Comparison of ENCODE assay signal across 17 cellular contexts in genomic region chr14:29271669-29272068, GRCh38.
DNase-seq lines count a peak whose midpoint lies in the region; ATAC-seq and TF ChIP-seq lines count a peak whose summit lies in the region.
"Had no signal": no experiment of that assay in that cellular context is flagged by ENCODE, and none has a peak within 500 bp of the region (broad histone marks: within the 10 kb centered on the region; RNA-seq: fewer than 3 reads in every experiment).

No MANE protein-coding gene starts in this region.

- H3K27ac ChIP-seq in IMR-90 (ENCODE audit: insufficient read depth, low read length) (no peak overlapping the region), PC-3 (ENCODE audit: low read length) (no peak overlapping the region), right cardiac atrium (ENCODE audit: low read length) (no peak overlapping the region)
- H3K27ac ChIP-seq: GM23248 had no signal

- peaks cover 2% of the 10 kb centered on the region; the same call in 1 of the 2 replicates for H3K4me1 ChIP-seq in IMR-90 (ENCODE audit: control insufficient read depth, insufficient read depth, low read length)
- no peaks in the 10 kb centered on the region for H3K4me1 ChIP-seq in PC-3 (ENCODE audit: insufficient read depth, low read length)
- H3K4me1 ChIP-seq in right cardiac atrium (ENCODE audit: control insufficient read depth, insufficient read depth, low read length), result no peaks in the 10 kb centered on the region

- H2BK120ac ChIP-seq in IMR-90 (ENCODE audit: low read depth, low read length), result no peak overlapping the region

- H3K79me2 ChIP-seq in PC-3 (ENCODE audit: low read length), result no peaks in the 10 kb centered on the region

- no peak overlapping the region for H2BK20ac ChIP-seq in IMR-90 (ENCODE audit: low read depth, low read length)

- no peak overlapping the region for H3K18ac ChIP-seq in IMR-90 (ENCODE audit: low read depth, low read length)

- H3K9me3 ChIP-seq in IMR-90 (ENCODE audit: control insufficient read depth, insufficient read depth, low read length) (no peaks in the 10 kb centered on the region), PC-3 (ENCODE audit: low read length) (no peaks in the 10 kb centered on the region), right cardiac atrium (ENCODE audit: control insufficient read depth, low read length) (no peaks in the 10 kb centered on the region)

- no peak overlapping the region for H2AK9ac ChIP-seq in IMR-90 (replicated peaks; ENCODE audit: low read depth, low read length, poor library complexity)

- TF ChIP-seq POLR2A in IMR-90 (IDR thresholded peaks at IDR 0.05; ENCODE audit: low read depth, low read length), result no peak

- no peak overlapping the region for H3K4ac ChIP-seq in IMR-90 (ENCODE audit: low read depth, low read length)

- H3F3A ChIP-seq in PC-3 (ENCODE audit: low read length, unreplicated experiment), result no peaks in the 10 kb centered on the region

- H4K20me1 ChIP-seq in IMR-90 (ENCODE audit: insufficient read depth, low read length) (no peaks in the 10 kb centered on the region), PC-3 (ENCODE audit: low read length) (no peaks in the 10 kb centered on the region)

- no peak overlapping the region for H3K23ac ChIP-seq in IMR-90 (ENCODE audit: low read depth, low read length)

- H2AK5ac ChIP-seq in IMR-90 (ENCODE audit: low read depth, low read length), result no peak overlapping the region

- H4K8ac ChIP-seq in IMR-90 (ENCODE audit: low read depth in 2 of 2, low read length in 2 of 2), result no peak overlapping the region

- H3K27me3 ChIP-seq in IMR-90 (ENCODE audit: control insufficient read depth, insufficient read depth, low read length) (no peaks in the 10 kb centered on the region), PC-3 (ENCODE audit: low read length) (no peaks in the 10 kb centered on the region), right cardiac atrium (ENCODE audit: control insufficient read depth, insufficient read depth) (no peaks in the 10 kb centered on the region)

- no peak overlapping the region for H2BK15ac ChIP-seq in IMR-90 (ENCODE audit: low read depth, low read length)

- H3K9ac ChIP-seq in IMR-90 (ENCODE audit: low read depth, low read length) (no peak overlapping the region), PC-3 (ENCODE audit: low read length) (no peak overlapping the region)
- H3K9ac ChIP-seq: GM23248 had no signal

- CTCF ChIA-PET in IMR-90 (lab: Yijun Ruan, JAX) (no interaction called here), PC-3 (lab: Charles Lee) (no interaction called here)

- ATAC-seq in IMR-90 (ENCODE audit: low read depth) (no peak), PC-3 (no peak), GM19452 (IDR thresholded peaks at IDR 0.05; ENCODE audit: unreplicated experiment) (no peak), right cardiac atrium (no peak)

- in situ Hi-C loops in IMR-90 (cut with MboI; ENCODE audit: low sequenced_read_pairs), result no loop called here

- BruUV-seq in IMR-90 (replicated peaks; lab: Mats Ljungman, UMichigan), result no TSS peak
- BruUV-seq in PC-3 (replicated peaks; lab: Mats Ljungman, UMichigan), result no TSS peak

- H3K36me3 ChIP-seq in IMR-90 (ENCODE audit: control insufficient read depth, insufficient read depth, low read length) (no peaks in the 10 kb centered on the region), PC-3 (ENCODE audit: low read depth, low read length) (no peaks in the 10 kb centered on the region)

- POLR2A ChIA-PET in IMR-90 (lab: Charles Lee; ENCODE audit: unreplicated experiment), result no interaction called here
- POLR2A ChIA-PET in PC-3 (lab: Charles Lee; ENCODE audit: unreplicated experiment), result no interaction called here

- H3K9me1 ChIP-seq in IMR-90 (ENCODE audit: insufficient read depth, low read length), result no peaks in the 10 kb centered on the region

- dilution Hi-C loops in IMR-90 (cut with HindIII; ENCODE audit: low sequenced_read_pairs, unreplicated experiment), result no loop called here

- intact Hi-C loops in IMR-90 (cut with micrococcal nuclease) (no loop called here), PC-3 (cut with micrococcal nuclease) (no loop called here), right cardiac atrium (cut with DNase I) (no loop called here)

- TF ChIP-seq CTCF in IMR-90 (conservative IDR thresholded peaks at IDR 0.05; ENCODE audit: low read depth, low read length) (no peak), PC-3 (conservative IDR thresholded peaks at IDR 0.05; ENCODE audit: low read depth, low read length) (no peak)

- H3K4me3 ChIP-seq in IMR-90 (ENCODE audit: insufficient read depth, low read depth, low read length), result no peak overlapping the region
- H3K4me3 ChIP-seq in PC-3 (ENCODE audit: low read length), result no peak overlapping the region
- H3K4me3 ChIP-seq in right cardiac atrium (ENCODE audit: low read length), result no peak overlapping the region
- H3K4me3 ChIP-seq: GM23248 had no signal

- no peak overlapping the region for H4K5ac ChIP-seq in IMR-90 (ENCODE audit: low read depth, low read length)

- H4K91ac ChIP-seq in IMR-90 (ENCODE audit: insufficient read depth, low read depth, low read length), result no peak overlapping the region

- no peaks in the 10 kb centered on the region for H3K79me1 ChIP-seq in IMR-90 (ENCODE audit: low read depth in 1 of 2, low read length in 2 of 2)

- H3K9me2 ChIP-seq in PC-3 (replicated peaks; ENCODE audit: low read length), result no peaks in the 10 kb centered on the region

- H2AFZ ChIP-seq in IMR-90 (replicated peaks; ENCODE audit: low read length, poor library complexity), result no peak overlapping the region
- H2AFZ ChIP-seq in PC-3 (ENCODE audit: low read length), result no peak overlapping the region
- H2AFZ ChIP-seq: GM23248 had no signal

- H2BK5ac ChIP-seq in IMR-90 (ENCODE audit: low read depth, low read length, poor library complexity, severe bottlenecking), result no peak overlapping the region

- H3K4me2 ChIP-seq in IMR-90 (ENCODE audit: low read depth, low read length), result no peak overlapping the region
- H3K4me2 ChIP-seq in PC-3 (ENCODE audit: low read length), result no peak overlapping the region

- no peak overlapping the region for H3K56ac ChIP-seq in IMR-90 (ENCODE audit: extremely low read depth, insufficient read depth, low read length)

- TF ChIP-seq RAD21 in IMR-90 (IDR thresholded peaks at IDR 0.05; ENCODE audit: low read length), result no peak

- DNase-seq in NCI-H446 treated with DMSO at 0.1 percent for 48 hours (lab: John Stamatoyannopoulos, UW), result peak; percentile 61
- DNase-seq in NCI-H446 (lab: John Stamatoyannopoulos, UW), result no peak
- peak; percentile 58 for DNase-seq in DMS79 (lab: John Stamatoyannopoulos, UW)
- peak; percentile 7 for DNase-seq in IMR-90
- no peak for DNase-seq in PC-3
- DNase-seq in right cardiac atrium, result no peak
- DNase-seq: ACHN; C1 segment of cervical spinal cord; Calu3; CD4-positive, alpha-beta memory T cell; COR-L47; DMS53; EL; GM23248; H7; HCEC 1CT had no signal

- no peak overlapping the region for H3K14ac ChIP-seq in IMR-90 (replicated peaks; ENCODE audit: low read depth, low read length)

TF ChIP-seq in IMR-90, 13 proteins besides CTCF, POLR2A, EP300 and RAD21:
- TF ChIP-seq RCOR1 (IDR thresholded peaks at IDR 0.05; ENCODE audit: insufficient replicate concordance, low read length) (no peak), CHD1 (IDR thresholded peaks at IDR 0.05; ENCODE audit: low read depth, low read length) (no peak), RFX5 (IDR thresholded peaks at IDR 0.05; ENCODE audit: low read depth, low read length) (no peak), MAFK (IDR thresholded peaks at IDR 0.05; ENCODE audit: low read depth, low read length) (no peak), BHLHE40 (IDR thresholded peaks at IDR 0.05; ENCODE audit: low read depth, low read length) (no peak), FOS (IDR thresholded peaks at IDR 0.05; ENCODE audit: low read depth, low read length) (no peak), NFE2L2 (IDR thresholded peaks at IDR 0.05; ENCODE audit: low read depth, low read length) (no peak), MAZ (IDR thresholded peaks at IDR 0.05; ENCODE audit: borderline replicate concordance, low read depth, low read length) (no peak), SMC3 (IDR thresholded peaks at IDR 0.05; ENCODE audit: low read depth, low read length) (no peak), MXI1 (IDR thresholded peaks at IDR 0.05; ENCODE audit: borderline replicate concordance, low read depth, low read length) (no peak), CEBPB (IDR thresholded peaks at IDR 0.05; ENCODE audit: low read depth, low read length) (no peak)
- TF ChIP-seq, protein P1, sequence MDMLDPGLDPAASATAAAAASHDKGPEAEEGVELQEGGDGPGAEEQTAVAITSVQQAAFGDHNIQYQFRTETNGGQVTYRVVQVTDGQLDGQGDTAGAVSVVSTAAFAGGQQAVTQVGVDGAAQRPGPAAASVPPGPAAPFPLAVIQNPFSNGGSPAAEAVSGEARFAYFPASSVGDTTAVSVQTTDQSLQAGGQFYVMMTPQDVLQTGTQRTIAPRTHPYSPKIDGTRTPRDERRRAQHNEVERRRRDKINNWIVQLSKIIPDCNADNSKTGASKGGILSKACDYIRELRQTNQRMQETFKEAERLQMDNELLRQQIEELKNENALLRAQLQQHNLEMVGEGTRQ (IDR thresholded peaks at IDR 0.05; ENCODE audit: low read depth, low read length), result no peak
- TF ChIP-seq, protein P2, sequence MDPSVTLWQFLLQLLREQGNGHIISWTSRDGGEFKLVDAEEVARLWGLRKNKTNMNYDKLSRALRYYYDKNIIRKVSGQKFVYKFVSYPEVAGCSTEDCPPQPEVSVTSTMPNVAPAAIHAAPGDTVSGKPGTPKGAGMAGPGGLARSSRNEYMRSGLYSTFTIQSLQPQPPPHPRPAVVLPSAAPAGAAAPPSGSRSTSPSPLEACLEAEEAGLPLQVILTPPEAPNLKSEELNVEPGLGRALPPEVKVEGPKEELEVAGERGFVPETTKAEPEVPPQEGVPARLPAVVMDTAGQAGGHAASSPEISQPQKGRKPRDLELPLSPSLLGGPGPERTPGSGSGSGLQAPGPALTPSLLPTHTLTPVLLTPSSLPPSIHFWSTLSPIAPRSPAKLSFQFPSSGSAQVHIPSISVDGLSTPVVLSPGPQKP (IDR thresholded peaks at IDR 0.05; ENCODE audit: borderline replicate concordance, low read depth, low read length), result no peak

Comparison
In these comparisons a context has a peak if more than half of its experiments do, and no peak if none do; other contexts are left out.
1. DNase-seq: peak in NCI-H446 treated with DMSO at 0.1 percent for 48 hours (single experiment), DMS79 (single experiment) and IMR-90 (single experiment); none in NCI-H446 (0 of 2), PC-3 (single experiment) and right cardiac atrium (0 of 3).